In genomic region chr6:84340422-84340821, GRCh38 we compare ENCODE assay signal across 17 cellular contexts.
A peak's percentile ranks its signal among the peaks of the same experiment; 100 is the strongest.
DNase-seq lines count a peak whose midpoint lies in the region; ATAC-seq and TF ChIP-seq lines count a peak whose summit lies in the region.
"Had no signal": no experiment of that assay in that cellular context is flagged by ENCODE, and none has a peak within 500 bp of the region (broad histone marks: within the 10 kb centered on the region; RNA-seq: fewer than 3 reads in every experiment).

No MANE protein-coding gene starts in this region.

- no peak overlapping the region for H2AK5ac ChIP-seq in H9 (ENCODE audit: insufficient read length, low read length)

- H3K9ac ChIP-seq in H9 (ENCODE audit: extremely low read depth, insufficient read length, low read length), result no peak overlapping the region
- H3K9ac ChIP-seq: GM23248 had no signal

- H3K4me1 Mint-ChIP-seq in H9, result no peaks in the 10 kb centered on the region
- no peaks in the 10 kb centered on the region; the same call in 1 of the 2 replicates for H3K4me1 Mint-ChIP-seq in WTC11
- H3K4me1 Mint-ChIP-seq: CD4-positive, alpha-beta memory T cell had no signal

- H3K27me3 Mint-ChIP-seq in H9 (ENCODE audit: low read depth) (no peaks in the 10 kb centered on the region; the same call in 1 of the 2 replicates), WTC11 (ENCODE audit: low read depth) (no peaks in the 10 kb centered on the region)
- H3K27me3 Mint-ChIP-seq: CD4-positive, alpha-beta memory T cell had no signal

- H3K9me3 Mint-ChIP-seq in H9 (peaks cover 13 to 14% of the 10 kb centered on the region in 2 experiments; a peak in 4 of 5 replicates), WTC11 (peaks cover 29% of the 10 kb centered on the region)

- no peak overlapping the region for H4K5ac ChIP-seq in H9 (ENCODE audit: insufficient read length, low read depth, low read length)

- peak overlapping the region; percentile 57 for H3K18ac ChIP-seq in H9 (ENCODE audit: insufficient read length, low read depth, low read length)

- H3K4me3 ChIP-seq in LNCaP clone FGC (ENCODE audit: low read depth, low read length) (peak overlapping the region; percentile 21; the same call in 1 of the 2 replicates), heart left ventricle (no peak overlapping the region)
- H3K4me3 ChIP-seq: A549, GM23248 had no signal

- H4K91ac ChIP-seq in H9 (ENCODE audit: insufficient read length, low read depth, low read length), result no peak overlapping the region

- H3K4me1 ChIP-seq in H9 (ENCODE audit: insufficient read depth, low read length) (no peaks in the 10 kb centered on the region), heart left ventricle (no peaks in the 10 kb centered on the region)
- H3K4me1 ChIP-seq: A549, BE2C had no signal

- H2AFZ ChIP-seq in H9 (ENCODE audit: low read length), result no peak overlapping the region
- H2AFZ ChIP-seq: GM23248 had no signal

- no peaks in the 10 kb centered on the region for H3K36me3 ChIP-seq in heart left ventricle
- H3K36me3 ChIP-seq: BE2C had no signal

- H3K23ac ChIP-seq in H9 (ENCODE audit: insufficient read length, low read depth, low read length), result no peak overlapping the region

- no peak overlapping the region for H2BK12ac ChIP-seq in H9 (ENCODE audit: insufficient read length, low read depth, low read length)

- no peak overlapping the region for H2BK5ac ChIP-seq in H9 (ENCODE audit: insufficient read length, low read length)

- no peaks in the 10 kb centered on the region for H4K20me1 ChIP-seq in H9 (ENCODE audit: control insufficient read depth, insufficient read depth, insufficient read length)

- no peak overlapping the region for H2BK20ac ChIP-seq in H9 (ENCODE audit: low read depth, low read length, poor library complexity, severe bottlenecking)

- TF ChIP-seq CTCF in H9 (conservative IDR thresholded peaks at IDR 0.05), result no peak
- no peak for TF ChIP-seq CTCF in LNCaP clone FGC (IDR thresholded peaks at IDR 0.05; ENCODE audit: control insufficient read depth, extremely low read depth, insufficient read depth)
- no peak for TF ChIP-seq CTCF in WTC11 (IDR thresholded peaks at IDR 0.05)
- no peak for TF ChIP-seq CTCF in heart left ventricle (IDR thresholded peaks at IDR 0.05)

- peaks cover 4 to 16% (median 6%) of the 10 kb centered on the region in 3 experiments; a peak in 5 of 7 replicates for H3K36me3 Mint-ChIP-seq in H9 (ENCODE audit: insufficient read depth in 1 of 3, low read depth in 3 of 3)
- peaks cover 13% of the 10 kb centered on the region for H3K36me3 Mint-ChIP-seq in WTC11
- H3K36me3 Mint-ChIP-seq: CD4-positive, alpha-beta memory T cell had no signal

- H3K4me3 Mint-ChIP-seq in H9, result no peak overlapping the region
- no peak overlapping the region for H3K4me3 Mint-ChIP-seq in WTC11
- H3K4me3 Mint-ChIP-seq: CD4-positive, alpha-beta memory T cell had no signal

- WGBS in H9 (ENCODE audit: extremely low coverage, insufficient read length, low lambda C conversion rate), result no CpG with 5 or more reads among the region's 8 CpGs
- WGBS in heart left ventricle, 4 donors, result 69 to 80% (median 75%) methylated on average over 8 of the region's 8 CpGs

- no peak overlapping the region for H2BK120ac ChIP-seq in H9 (ENCODE audit: low read depth, low read length, poor library complexity, severe bottlenecking)

- H3K14ac ChIP-seq in H9 (ENCODE audit: insufficient read depth, low read length), result no peak overlapping the region

- no peak overlapping the region for H3K4ac ChIP-seq in H9 (ENCODE audit: low read depth, low read length)

- H4K8ac ChIP-seq in H9 (replicated peaks; ENCODE audit: insufficient read length, low read depth, low read length), result no peak overlapping the region

- H3K27ac Mint-ChIP-seq in H9, result no peak overlapping the region
- no peak overlapping the region for H3K27ac Mint-ChIP-seq in WTC11
- H3K27ac Mint-ChIP-seq: CD4-positive, alpha-beta memory T cell had no signal

- no peaks in the 10 kb centered on the region for H3K79me1 ChIP-seq in H9 (ENCODE audit: insufficient read depth, low read depth, low read length, poor library complexity, severe bottlenecking)

- no peaks in the 10 kb centered on the region for H3K9me3 ChIP-seq in H9 (ENCODE audit: control insufficient read depth, low read depth, low read length)
- peaks cover 0 to 31% (median 0%) of the 10 kb centered on the region in 12 donors for H3K9me3 ChIP-seq in heart left ventricle
- H3K9me3 ChIP-seq: A549, BE2C had no signal

- H3K27me3 ChIP-seq in H9 (ENCODE audit: insufficient read depth, low read length), result no peaks in the 10 kb centered on the region
- H3K27me3 ChIP-seq in heart left ventricle, result no peaks in the 10 kb centered on the region
- H3K27me3 ChIP-seq: BE2C had no signal

- no peak overlapping the region for H3T11ph ChIP-seq in H9 (ENCODE audit: low read length)

- H3K79me2 ChIP-seq in H9 (ENCODE audit: insufficient read depth, low read length), result no peaks in the 10 kb centered on the region

- intact Hi-C loops in heart left ventricle (cut with DNase I), result no loop called here

- no peak overlapping the region for H3K56ac ChIP-seq in H9 (ENCODE audit: insufficient read length, low read depth, low read length)

- H3K23me2 ChIP-seq in H9 (ENCODE audit: insufficient read length, low read depth, low read length, poor library complexity, severe bottlenecking), result no peaks in the 10 kb centered on the region

- no peak overlapping the region for H2BK15ac ChIP-seq in H9 (ENCODE audit: low read depth, low read length)

- DNase-seq in H9 (no peak), LNCaP clone FGC (ENCODE audit: low read depth) (no peak), WTC11 (ENCODE audit: low spot score) (no peak), heart left ventricle (no peak), occipital lobe (lab: John Stamatoyannopoulos, UW) (no peak)
- no peak for DNase-seq in stimulated activated CD4-positive, alpha-beta T cell treated with anti-CD3 and anti-CD28 coated beads, Interleukin-4, amount 100 ng/mL, for 1 hour
- DNase-seq: BE2C; CD4-positive, alpha-beta memory T cell; COR-L47; DMS153; DMS79 treated with DMSO at 0.1 percent for 48 hours; EL; GDM1; GM23248; HCEC 1CT had no signal

- CTCF ChIA-PET in WTC11 (lab: Charles Lee), result interaction anchor here (0.7 to 0.8 kb wide), 2 partner anchors 88 to 329 kb away, joined by 3 read pairs; no protein-coding TSS in a partner anchor

- POLR2A ChIA-PET in WTC11 (lab: Charles Lee), result no interaction called here

- no peak overlapping the region for H3K4me2 ChIP-seq in H9 (ENCODE audit: insufficient read depth, insufficient read length, low read length)
- H3K4me2 ChIP-seq: A549 had no signal

- H3K27ac ChIP-seq in H9 (ENCODE audit: insufficient read length, low read depth, low read length) (no peak overlapping the region), heart left ventricle (no peak overlapping the region)
- H3K27ac ChIP-seq: A549, C4-2B, GM23248 had no signal

- ATAC-seq in WTC11, result peak; percentile 47; the same call in 1 of the 2 replicates
- no peak for ATAC-seq in heart left ventricle
- ATAC-seq: A549 had no signal

- no peak for TF ChIP-seq POLR2A in heart left ventricle (IDR thresholded peaks at IDR 0.05)

TF ChIP-seq in WTC11, 78 proteins besides CTCF, POLR2A, EP300 and RAD21:
- no peak for TF ChIP-seq ZNF671 (CRISPR knock-in tag; IDR thresholded peaks at IDR 0.05)
- no peak for TF ChIP-seq TCF7 (CRISPR knock-in tag; IDR thresholded peaks at IDR 0.05; ENCODE audit: low read depth)
- TF ChIP-seq ESRRA (CRISPR knock-in tag; IDR thresholded peaks at IDR 0.05; ENCODE audit: borderline replicate concordance), result no peak
- TF ChIP-seq MXD4 (CRISPR knock-in tag; IDR thresholded peaks at IDR 0.05; ENCODE audit: borderline replicate concordance), result no peak
- TF ChIP-seq FOXJ3 (CRISPR knock-in tag; IDR thresholded peaks at IDR 0.05; ENCODE audit: borderline replicate concordance), result no peak
- TF ChIP-seq NFE2L1 (CRISPR knock-in tag; IDR thresholded peaks at IDR 0.05), result no peak
- TF ChIP-seq E2F5 (CRISPR knock-in tag; IDR thresholded peaks at IDR 0.05), result no peak
- no peak for TF ChIP-seq ZNF281 (CRISPR knock-in tag; IDR thresholded peaks at IDR 0.05)
- TF ChIP-seq ETV6 (CRISPR knock-in tag; IDR thresholded peaks at IDR 0.05), result no peak
- TF ChIP-seq ZNF263 (CRISPR knock-in tag; IDR thresholded peaks at IDR 0.05; ENCODE audit: low read depth), result no peak
